ENCODE assay signal across 8 cellular contexts in the genomic region with DNA sequence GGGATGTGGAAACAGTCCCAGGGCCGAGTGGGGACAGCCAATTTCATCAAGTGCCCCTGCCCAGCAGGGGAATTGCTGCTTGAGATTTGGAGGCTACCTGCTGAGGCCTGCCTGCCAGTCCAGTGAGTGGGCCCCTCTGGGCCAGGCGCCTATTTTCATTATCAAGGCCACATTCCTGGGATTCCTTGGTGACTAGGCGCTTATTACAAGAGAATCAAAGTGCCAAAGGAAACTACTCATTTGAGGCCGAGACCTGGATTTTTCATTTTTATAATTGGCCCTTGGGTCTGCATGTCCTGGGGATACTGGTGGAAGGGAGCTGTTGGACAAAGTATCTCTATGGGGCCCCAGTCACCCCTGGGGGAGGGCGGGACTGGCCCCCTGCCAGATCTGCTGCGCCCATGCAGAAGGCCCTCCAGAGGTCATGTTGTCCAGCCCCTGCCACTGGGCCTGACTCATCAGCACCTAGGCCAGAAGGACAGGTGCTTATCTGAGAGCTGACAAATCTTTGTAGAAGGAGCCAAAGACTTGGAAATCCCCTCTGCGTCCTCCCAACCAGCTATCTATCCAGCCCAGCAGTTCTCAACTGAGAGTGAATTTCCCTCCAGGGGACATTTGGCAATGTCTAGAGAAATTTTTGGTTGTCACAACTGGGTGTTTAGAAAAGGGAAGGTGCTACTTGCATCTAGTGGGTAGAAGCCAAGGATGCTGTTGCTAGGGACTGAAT. TPM values are rescaled to one million over a fixed set of nuclear protein-coding genes. Genes with fewer than 3 reads are reported as not detected.
DNase-seq lines count a peak whose midpoint lies in the region; ATAC-seq and TF ChIP-seq lines count a peak whose summit lies in the region.

No MANE protein-coding gene starts in this region.

- H3K27me3 ChIP-seq in adipocyte (replicated peaks; ENCODE audit: control insufficient read depth, insufficient read depth, low read length): no peaks in the 10 kb centered on the region

- intact Hi-C loops in mucosa of descending colon (cut with DNase I, micrococcal nuclease): no loop called here

- H3K36me3 ChIP-seq in adipocyte (ENCODE audit: control insufficient read depth, insufficient read depth, low read length, severe bottlenecking) (no peaks in the 10 kb centered on the region), mucosa of descending colon (ENCODE audit: low read depth) (no peaks in the 10 kb centered on the region)

- no peak overlapping the region for H3K9ac ChIP-seq in adipocyte (ENCODE audit: low read length)

- H3K4me3 ChIP-seq in adipocyte (ENCODE audit: low read length) (no peak overlapping the region), mucosa of descending colon (no peak overlapping the region)

- DNase-seq in Caki2 (ENCODE audit: low read depth) (peak; percentile 100), adipocyte (ENCODE audit: low read depth) (peak; percentile 69), kidney tubule cell (ENCODE audit: low spot score) (peak; percentile 95), NCI-H748 treated with DMSO at 0.1 percent for 48 hours (lab: John Stamatoyannopoulos, UW) (no peak), mucosa of descending colon (no peak), NCI-H82 (lab: John Stamatoyannopoulos, UW) (no peak)
- no peak for DNase-seq in effector CD8-positive, alpha-beta T cell (lab: John Stamatoyannopoulos, UW)

- no peak for TF ChIP-seq CTCF in mucosa of descending colon (IDR thresholded peaks at IDR 0.05)

- no peaks in the 10 kb centered on the region for H3K9me3 ChIP-seq in adipocyte (ENCODE audit: control insufficient read depth, low read length)
- H3K9me3 ChIP-seq in mucosa of descending colon: no peaks in the 10 kb centered on the region

- ATAC-seq in HG02759 (IDR thresholded peaks at IDR 0.05; ENCODE audit: unreplicated experiment): peak; percentile 90
- ATAC-seq in mucosa of descending colon: no peak

- in situ Hi-C loops in Caki2 (cut with HindIII; ENCODE audit: low pct_unique_long_range_greater_than_20kb, low sequenced_read_pairs): no loop called here

- H3K4me1 ChIP-seq in adipocyte (ENCODE audit: control insufficient read depth, insufficient read depth, low read length): peaks cover 11% of the 10 kb centered on the region
- H3K4me1 ChIP-seq in mucosa of descending colon (ENCODE audit: low read depth): no peaks in the 10 kb centered on the region

RNA-seq across cellular contexts. Expression of a gene that starts 45.6 kb away (rescaled TPM):
- total RNA-seq in Caki2 (2014; rRNA removed; shearing (Covaris generic); ENCODE audit: low replicate concordance): not detected in 2 replicates
- under 1 TPM in 1 of 3 donors, not detected in 2; 0.80 TPM for total RNA-seq in mucosa of descending colon

Comparison
In these comparisons a context has a peak if more than half of its experiments do, and no peak if none do; other contexts are left out.
1. DNase-seq: peak in Caki2 (single experiment), adipocyte (single experiment) and kidney tubule cell (single experiment); none in effector CD8-positive, alpha-beta T cell (single experiment), NCI-H748 treated with DMSO at 0.1 percent for 48 hours (single experiment), mucosa of descending colon (0 of 3) and NCI-H82 (single experiment).